Comparison of ENCODE assay signal across 1 cellular context in genomic region chr5:79240561-79240960, GRCh38.
TF ChIP-seq lines count a peak whose summit lies in the region.

No MANE protein-coding gene starts in this region.

TF ChIP-seq in H1, 55 proteins besides CTCF, POLR2A, EP300 and RAD21:
- TF ChIP-seq TCF12 (IDR thresholded peaks at IDR 0.05; ENCODE audit: low read depth, low read length) (no peak), USF2 (IDR thresholded peaks at IDR 0.05; ENCODE audit: low read length) (no peak), GTF2F1 (IDR thresholded peaks at IDR 0.05; ENCODE audit: borderline replicate concordance, low read depth, low read length) (no peak), BACH1 (IDR thresholded peaks at IDR 0.05; ENCODE audit: low read length) (no peak), RBBP5 (IDR thresholded peaks at IDR 0.05; ENCODE audit: borderline replicate concordance, low read depth, low read length) (no peak), ZNF274 (IDR thresholded peaks at IDR 0.05; ENCODE audit: borderline replicate concordance, extremely low read depth, low read length) (no peak), SRF (IDR thresholded peaks at IDR 0.05; ENCODE audit: low read depth, low read length) (no peak), TBP (IDR thresholded peaks at IDR 0.05; ENCODE audit: low read depth, low read length) (no peak), SP4 (IDR thresholded peaks at IDR 0.05; ENCODE audit: low read length) (no peak), TAF1 (IDR thresholded peaks at IDR 0.05; ENCODE audit: low read depth, low read length) (no peak), SP2 (IDR thresholded peaks at IDR 0.05; ENCODE audit: low read length) (no peak), EZH2 (IDR thresholded peaks at IDR 0.05; ENCODE audit: low read depth, low read length, severe bottlenecking) (no peak), KDM4A (IDR thresholded peaks at IDR 0.05; ENCODE audit: low read depth, low read length, severe bottlenecking) (no peak)
